Comparison of ENCODE assay signal across 9 cellular contexts in the genomic region with DNA sequence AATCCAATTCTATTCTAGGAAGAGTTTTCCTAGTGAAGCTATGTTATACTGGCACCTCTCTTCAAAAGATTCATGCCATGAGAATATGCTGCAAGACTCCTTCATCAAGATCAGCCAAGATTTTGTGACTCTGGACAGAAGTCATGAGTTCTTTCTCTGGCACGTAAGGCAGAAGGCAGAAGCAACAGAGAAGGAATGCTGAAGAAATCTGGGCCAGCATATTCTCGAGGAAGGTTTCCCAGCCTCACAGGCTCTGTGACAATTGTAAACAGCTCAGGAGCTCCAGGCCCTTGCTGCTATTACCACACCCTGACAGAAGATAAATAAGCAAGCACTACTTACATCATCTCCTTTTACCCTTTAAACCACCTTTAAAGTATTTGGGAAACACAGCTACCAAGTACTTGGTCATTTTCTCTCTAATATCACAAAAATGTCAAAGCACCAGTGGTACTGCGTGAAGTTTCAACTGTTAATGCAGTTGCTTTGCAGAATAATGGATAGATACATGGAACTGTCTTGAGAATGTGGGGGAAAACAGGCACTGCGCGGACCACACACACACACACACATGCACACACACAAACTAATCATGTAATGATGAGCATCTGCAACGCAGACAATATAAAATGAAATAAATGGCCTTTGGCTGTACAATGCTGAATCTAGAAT. TPM values are rescaled to one million over a fixed set of nuclear protein-coding genes. Genes with fewer than 3 reads are reported as not detected.
DNase-seq lines count a peak whose midpoint lies in the region; ATAC-seq, FAIRE-seq and TF ChIP-seq lines count a peak whose summit lies in the region.
"Had no signal": no experiment of that assay in that cellular context is flagged by ENCODE, and none has a peak within 500 bp of the region (broad histone marks: within the 10 kb centered on the region; RNA-seq: fewer than 3 reads in every experiment).

No MANE protein-coding gene starts in this region.

- DNase-seq in GM04504 (ENCODE audit: low read depth) (peak; percentile 89), astrocyte (ENCODE audit: low read depth) (peak; percentile 77), hepatocyte (ENCODE audit: low spot score) (peak; percentile 52), skeletal muscle cell (ENCODE audit: low read depth) (peak; percentile 43), LoVo (ENCODE audit: low spot score) (no peak)
- no peak for DNase-seq in activated naive CD4-positive, alpha-beta T cell treated with anti-CD3 and anti-CD28 coated beads, Interleukin-2, amount 50 U/mL, for 16 hours

- H3K4me3 Mint-ChIP-seq in astrocyte (ENCODE audit: unreplicated experiment) = no peak overlapping the region

- H3K9ac ChIP-seq in astrocyte (ENCODE audit: low read length) = no peak overlapping the region

- H4K20me1 ChIP-seq in astrocyte (ENCODE audit: insufficient read depth, low read length) (peaks cover 88% of the 10 kb centered on the region), hepatocyte (ENCODE audit: insufficient read depth, poor library complexity, severe bottlenecking) (peaks cover 7% of the 10 kb centered on the region)

- peaks cover 4% of the 10 kb centered on the region for H3K36me3 Mint-ChIP-seq in astrocyte (ENCODE audit: low read depth, unreplicated experiment)

- TF ChIP-seq CTCF in astrocyte (IDR thresholded peaks at IDR 0.05; ENCODE audit: insufficient read depth, low read depth, low read length) (no peak), hepatocyte (IDR thresholded peaks at IDR 0.05; ENCODE audit: poor library complexity) (no peak)

- no peak overlapping the region for H3K27ac ChIP-seq in astrocyte (ENCODE audit: low read depth, low read length)
- peak overlapping the region; percentile 51 for H3K27ac ChIP-seq in hepatocyte

- H3K27me3 Mint-ChIP-seq in astrocyte (ENCODE audit: low read depth, unreplicated experiment) = no peaks in the 10 kb centered on the region

- WGBS in hepatocyte (ENCODE audit: low lambda C conversion rate, missing lambda C conversion rate) = 66% methylated on average over 6 of the region's 6 CpGs

- peak overlapping the region; percentile 49 for H3K27ac Mint-ChIP-seq in astrocyte (ENCODE audit: unreplicated experiment)

- ATAC-seq in HG03354 (IDR thresholded peaks at IDR 0.05; ENCODE audit: poor library complexity, severe bottlenecking, unreplicated experiment) = no peak
- ATAC-seq in HG03432 (IDR thresholded peaks at IDR 0.05; ENCODE audit: unreplicated experiment) = no peak

- H3K27me3 ChIP-seq in astrocyte (ENCODE audit: insufficient read depth, low read length) = no peaks in the 10 kb centered on the region
- no peaks in the 10 kb centered on the region for H3K27me3 ChIP-seq in hepatocyte

- H3K9me3 ChIP-seq in astrocyte (ENCODE audit: insufficient read depth, low read depth, low read length) (no peaks in the 10 kb centered on the region), hepatocyte (ENCODE audit: low read depth) (no peaks in the 10 kb centered on the region)

- H3K4me1 Mint-ChIP-seq in astrocyte (ENCODE audit: low read depth, unreplicated experiment) = peaks cover 14% of the 10 kb centered on the region

- peak; percentile 91 for FAIRE-seq in astrocyte (lab: Jason Lieb, UNC)

- H3K4me2 ChIP-seq in astrocyte (ENCODE audit: low read length) (no peak overlapping the region), hepatocyte (peak overlapping the region; percentile 11)

- no peak overlapping the region for H2AFZ ChIP-seq in astrocyte (ENCODE audit: low read depth, low read length)
- H2AFZ ChIP-seq in hepatocyte = no peak overlapping the region

- H3K9me3 Mint-ChIP-seq in astrocyte (ENCODE audit: unreplicated experiment) = no peaks in the 10 kb centered on the region

- no peaks in the 10 kb centered on the region for H3K9me2 ChIP-seq in hepatocyte (replicated peaks; ENCODE audit: insufficient read depth)

- H3K4me1 ChIP-seq in astrocyte (ENCODE audit: insufficient read depth, low read length) (peaks cover 6% of the 10 kb centered on the region), hepatocyte (ENCODE audit: insufficient read depth) (peaks cover 7% of the 10 kb centered on the region)

- H3K4me3 ChIP-seq in astrocyte (ENCODE audit: insufficient read depth, low read depth, low read length) (no peak overlapping the region), hepatocyte (no peak overlapping the region), skeletal muscle cell (ENCODE audit: low read depth, low read length) (no peak overlapping the region)

- H3K36me3 ChIP-seq in astrocyte (ENCODE audit: insufficient read depth, low read length) (peaks cover 4% of the 10 kb centered on the region), hepatocyte (replicated peaks; ENCODE audit: insufficient read depth, low read depth) (no peaks in the 10 kb centered on the region)

- peaks cover 91% of the 10 kb centered on the region for H3K79me2 ChIP-seq in astrocyte (ENCODE audit: insufficient read depth, low read length)
- peaks cover 90% of the 10 kb centered on the region for H3K79me2 ChIP-seq in hepatocyte

RNA-seq across cellular contexts. Expression of a gene that starts 55.4 kb away (rescaled TPM):
- 47.6 and 47.9 TPM in 2 replicates for total RNA-seq in astrocyte
- total RNA-seq in hepatocyte = 40.1 and 51.2 TPM in 2 replicates
- 28.5 and 30.7 TPM in 2 replicates for polyA plus RNA-seq in hepatocyte

RNA-seq across cellular contexts. Expression of a gene that starts 57.9 kb away (rescaled TPM):
- total RNA-seq in astrocyte (not detected in 2 replicates), hepatocyte (40.1 and 53.6 TPM in 2 replicates)
- 163 and 297 TPM in 2 replicates for polyA plus RNA-seq in hepatocyte
- total RNA-seq: epithelial cell of proximal tubule had no signal

Comparison
In these comparisons a context has a peak if more than half of its experiments do, and no peak if none do; other contexts are left out.
1. DNase-seq: peak in GM04504 (single experiment), astrocyte (single experiment), hepatocyte (single experiment) and skeletal muscle cell (single experiment); none in activated naive CD4-positive, alpha-beta T cell treated with anti-CD3 and anti-CD28 coated beads, Interleukin-2, amount 50 U/mL, for 16 hours (single experiment) and LoVo (single experiment).
2. RNA of a gene that starts 57.9 kb away (total RNA-seq): 40.1 to 53.6 TPM in hepatocyte; not detected in astrocyte; every median in the first group is over 10 times any median in the second.